In the genomic region with DNA sequence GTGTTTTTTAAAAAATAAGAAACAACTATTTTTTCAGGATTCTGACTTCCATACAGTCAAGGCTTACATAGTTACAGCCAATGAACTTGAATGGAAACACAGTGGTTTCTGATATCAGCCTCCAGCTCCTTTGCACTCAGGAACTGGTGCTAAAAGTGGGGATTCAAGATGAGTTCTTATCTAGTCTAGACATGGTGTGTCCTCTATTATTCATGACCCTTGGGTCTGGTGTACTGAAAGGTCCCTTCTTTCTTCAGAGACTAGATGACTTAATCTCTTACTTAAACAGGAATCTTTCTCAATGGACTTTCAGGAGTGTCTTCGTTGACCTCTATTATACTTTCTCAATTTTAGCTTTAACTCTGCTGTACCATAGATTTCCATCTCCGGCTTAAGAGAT, we compare ENCODE assay signal across 22 cellular contexts.
"Had no signal": no experiment of that assay in that cellular context is flagged by ENCODE, and none has a peak within 500 bp of the region (broad histone marks: within the 10 kb centered on the region; RNA-seq: fewer than 3 reads in every experiment).

No MANE protein-coding gene starts in this region.

- H3K36me3 ChIP-seq: breast epithelium had no signal

- H3K36me3 Mint-ChIP-seq: activated CD8-positive, alpha-beta memory T cell treated with anti-CD3 and anti-CD28 coated beads, Interleukin-2, amount 10 ng/mL, durations not matched to agents 7 days and 5 days; activated naive CD8-positive, alpha-beta T cell; T-cell; WTC11 had no signal

- H3K4me1 Mint-ChIP-seq: activated CD4-positive, alpha-beta T cell treated with anti-CD3 and anti-CD28 coated beads, Interleukin-2, amount 10 ng/mL, durations not matched to agents 24 days and 14 days; activated CD8-positive, alpha-beta memory T cell treated with anti-CD3 and anti-CD28 coated beads, Interleukin-2, amount 10 ng/mL, durations not matched to agents 7 days and 5 days; T-cell; WTC11 had no signal

- H3K9me3 ChIP-seq: breast epithelium had no signal

- H3K4me1 ChIP-seq: breast epithelium had no signal

- H3K27ac ChIP-seq: breast epithelium had no signal

- H3K4me3 Mint-ChIP-seq: activated CD4-positive, alpha-beta T cell treated with anti-CD3 and anti-CD28 coated beads, Interleukin-2, amount 10 ng/mL, durations not matched to agents 24 days and 14 days; activated CD8-positive, alpha-beta memory T cell treated with anti-CD3 and anti-CD28 coated beads, Interleukin-2, amount 10 ng/mL, durations not matched to agents 7 days and 5 days; activated naive CD4-positive, alpha-beta T cell treated with anti-CD3 and anti-CD28 coated beads for 36 hours; activated naive CD8-positive, alpha-beta T cell; activated T-cell treated with anti-CD3 and anti-CD28 coated beads, Interleukin-2, amount 50 U/mL, for 4 hours; T-cell; WTC11 had no signal

- DNase-seq: activated CD4-positive, alpha-beta T cell treated with anti-CD3 and anti-CD28 coated beads, Interleukin-2, amount 10 ng/mL, durations not matched to agents 24 days and 14 days; activated CD4-positive, alpha-beta T cell treated with anti-CD3 and anti-CD28 coated beads, Interleukin-2, amount 50 U/mL, for 48 hours; activated CD4-positive, CD25-positive, alpha-beta regulatory T cell treated with anti-CD3 and anti-CD28 coated beads, Interleukin-2, amount 50 U/mL, for 72 hours; activated CD8-positive, alpha-beta memory T cell treated with anti-CD3 and anti-CD28 coated beads, Interleukin-2, amount 10 ng/mL, durations not matched to agents 7 days and 5 days; activated gamma-delta T cell; activated naive CD4-positive, alpha-beta T cell treated with anti-CD3 and anti-CD28 coated beads for 36 hours; activated T-cell treated with anti-CD3 and anti-CD28 coated beads, Interleukin-2, amount 50 U/mL, for 4 hours; MM.1S; NCI-H1105; NCI-H1436; NCI-H1694 treated with DMSO at 0.1 percent for 48 hours; NCI-H2029 treated with DMSO at 0.1 percent for 48 hours; NCI-H345; NCI-H510A; NCI-H526 treated with DMSO at 0.1 percent for 48 hours; NK-92 treated with Interleukin-12 subunit alpha and Interleukin-12 subunit beta, amount 100 ng/mL, for 24 hours; PC-3; SHP77 treated with DMSO at 0.1 percent for 48 hours; T-cell had no signal

- H3K27me3 ChIP-seq: breast epithelium had no signal

- H3K4me3 ChIP-seq: breast epithelium had no signal

- H3K27ac Mint-ChIP-seq: activated CD4-positive, alpha-beta T cell treated with anti-CD3 and anti-CD28 coated beads, Interleukin-2, amount 10 ng/mL, durations not matched to agents 24 days and 14 days; activated CD8-positive, alpha-beta memory T cell treated with anti-CD3 and anti-CD28 coated beads, Interleukin-2, amount 10 ng/mL, durations not matched to agents 7 days and 5 days; activated naive CD4-positive, alpha-beta T cell treated with anti-CD3 and anti-CD28 coated beads for 36 hours; activated naive CD8-positive, alpha-beta T cell; T-cell; WTC11 had no signal

- H3K27me3 Mint-ChIP-seq: activated CD4-positive, alpha-beta T cell treated with anti-CD3 and anti-CD28 coated beads, Interleukin-2, amount 10 ng/mL, durations not matched to agents 24 days and 14 days; activated CD8-positive, alpha-beta memory T cell treated with anti-CD3 and anti-CD28 coated beads, Interleukin-2, amount 10 ng/mL, durations not matched to agents 7 days and 5 days; activated naive CD8-positive, alpha-beta T cell; T-cell had no signal

- ATAC-seq: activated CD8-positive, alpha-beta memory T cell treated with anti-CD3 and anti-CD28 coated beads, Interleukin-2, amount 10 ng/mL, durations not matched to agents 7 days and 5 days; activated T-cell treated with anti-CD3 and anti-CD28 coated beads, Interleukin-2, amount 50 U/mL, for 4 hours; PC-3; T-cell; WTC11 had no signal
